Comparison of ENCODE assay signal across 23 cellular contexts in the genomic region with DNA sequence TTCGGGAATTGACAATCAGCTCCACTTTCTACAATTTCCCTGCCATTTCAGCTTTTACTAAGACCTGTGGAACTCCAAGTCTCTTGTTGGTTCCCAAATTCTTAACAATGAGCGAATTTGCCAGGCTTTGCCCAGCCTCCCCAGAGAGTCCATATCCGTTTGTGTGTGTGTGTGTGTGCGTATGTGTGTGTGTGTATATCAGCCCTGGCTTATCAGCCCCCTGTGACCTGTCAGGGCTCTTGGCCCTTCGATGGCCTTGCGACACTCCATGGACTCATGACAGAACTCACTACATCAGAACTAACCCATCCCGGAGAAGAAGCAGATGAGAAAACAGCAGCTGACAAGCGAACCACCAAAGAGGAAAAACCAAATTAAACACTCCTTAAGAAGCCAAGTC.
DNase-seq lines count a peak whose midpoint lies in the region; ATAC-seq and TF ChIP-seq lines count a peak whose summit lies in the region.
"Had no signal": no experiment of that assay in that cellular context is flagged by ENCODE, and none has a peak within 500 bp of the region (broad histone marks: within the 10 kb centered on the region; RNA-seq: fewer than 3 reads in every experiment).

No MANE protein-coding gene starts in this region.

- no peaks in the 10 kb centered on the region for H3K79me2 ChIP-seq in mesendoderm (ENCODE audit: control insufficient read depth, insufficient read depth, low read length)

- no peak overlapping the region for H2AK5ac ChIP-seq in mesendoderm (ENCODE audit: low read length)

- H3K79me1 ChIP-seq in mesendoderm (ENCODE audit: low read length) = no peaks in the 10 kb centered on the region

- no peak for DNase-seq in stimulated activated naive CD8-positive, alpha-beta T cell treated with anti-CD3 and anti-CD28 coated beads, Interleukin-15, amount 100 ng/mL, for 72 hours
- DNase-seq in mesendoderm = peak; percentile 21
- no peak for DNase-seq in HK-2 (ENCODE audit: unreplicated experiment)
- DNase-seq in ACHN = no peak
- no peak for DNase-seq in iPS-NIHi7 (ENCODE audit: extremely low spot score)
- DNase-seq: activated B cell treated with CpG ODN at 0.5 μM for 24 hours, Caco-2, cortex of kidney, foreskin fibroblast, GF-D8, NCI-H1694, SHP77 treated with DMSO at 0.1 percent for 48 hours, stomach, T1000, thyroid gland had no signal

- H3K27ac Mint-ChIP-seq in stimulated activated naive CD8-positive, alpha-beta T cell treated with anti-CD3 and anti-CD28 coated beads, Interleukin-15, Interleukin-2, amounts not matched to agents 100 ng/mL and 50 ng/mL, for 24 hours = peak overlapping the region; percentile 58
- H3K27ac Mint-ChIP-seq in stimulated activated naive CD8-positive, alpha-beta T cell treated with anti-CD3 and anti-CD28 coated beads, Interleukin-15, amount 100 ng/mL, for 72 hours = no peak overlapping the region
- H3K27ac Mint-ChIP-seq in brain = peak overlapping the region; percentile 16 to 72 (median 60)
- H3K27ac Mint-ChIP-seq: activated naive CD4-positive, alpha-beta T cell treated with anti-CD3 and anti-CD28 coated beads, Interleukin-2, amount 50 U/mL, for 72 hours; activated T-helper 1 cell treated with anti-CD3 and anti-CD28 coated beads, Interleukin-12 subunit alpha, Interleukin-12 subunit beta, Interleukin-2, Interleukin-4 antibody, amounts not matched to agents 30 ng/mL and 10 ng/mL and 1 ng/mL, durations not matched to agents 14 hours and 24 hours and 36 hours had no signal

- in situ Hi-C loops in ACHN (cut with HindIII; ENCODE audit: low pct_ligation_motif_present, low pct_unique_long_range_greater_than_20kb, low sequenced_read_pairs) = no loop called here

- H3K36me3 ChIP-seq in mesendoderm (ENCODE audit: control insufficient read depth, insufficient read depth, low read length) = no peaks in the 10 kb centered on the region
- H3K36me3 ChIP-seq: heart left ventricle, stomach, thyroid gland had no signal

- H3K4ac ChIP-seq in mesendoderm (ENCODE audit: low read depth, low read length) = no peak overlapping the region

- ATAC-seq in stimulated activated naive CD8-positive, alpha-beta T cell treated with anti-CD3 and anti-CD28 coated beads, Interleukin-15, amount 100 ng/mL, for 72 hours = no peak
- ATAC-seq in GM21576 (IDR thresholded peaks at IDR 0.05; ENCODE audit: unreplicated experiment) = no peak
- ATAC-seq: A549; activated naive CD4-positive, alpha-beta T cell treated with anti-CD3 and anti-CD28 coated beads, Interleukin-2, amount 50 U/mL, for 72 hours; esophagus mucosa had no signal

- H3K4me3 ChIP-seq in mesendoderm (ENCODE audit: low read length) = no peak overlapping the region
- H3K4me3 ChIP-seq: A549, heart left ventricle, stomach, thyroid gland had no signal

- H3K56ac ChIP-seq in mesendoderm (ENCODE audit: low read length) = no peak overlapping the region

- H3K27me3 ChIP-seq in mesendoderm (ENCODE audit: insufficient read depth, low read length, poor library complexity) = no peaks in the 10 kb centered on the region
- H3K27me3 ChIP-seq: heart left ventricle, stomach, thyroid gland had no signal

- H4K8ac ChIP-seq in mesendoderm (ENCODE audit: low read depth, low read length) = no peak overlapping the region

- H3K36me3 Mint-ChIP-seq in stimulated activated naive CD8-positive, alpha-beta T cell treated with anti-CD3 and anti-CD28 coated beads, Interleukin-15, Interleukin-2, amounts not matched to agents 100 ng/mL and 50 ng/mL, for 24 hours (ENCODE audit: low read depth) = no peaks in the 10 kb centered on the region
- H3K36me3 Mint-ChIP-seq in brain = no peaks in the 10 kb centered on the region

- TF ChIP-seq CTCF in brain (conservative IDR thresholded peaks at IDR 0.05) = no peak

- no peak overlapping the region for H4K5ac ChIP-seq in mesendoderm (ENCODE audit: low read length)

- no peak overlapping the region for H3K4me2 ChIP-seq in mesendoderm (ENCODE audit: low read length)
- H3K4me2 ChIP-seq: A549 had no signal

- no CpG with 5 or more reads among the region's 8 CpGs for whole genome bisulfite sequencing in mesendoderm (ENCODE audit: extremely low coverage, insufficient coverage, low lambda C conversion rate)

- peaks cover 46% of the 10 kb centered on the region for H3K4me1 Mint-ChIP-seq in stimulated activated naive CD8-positive, alpha-beta T cell treated with anti-CD3 and anti-CD28 coated beads, Interleukin-15, Interleukin-2, amounts not matched to agents 100 ng/mL and 50 ng/mL, for 24 hours (ENCODE audit: low read depth)
- peaks cover 32% of the 10 kb centered on the region for H3K4me1 Mint-ChIP-seq in stimulated activated naive CD8-positive, alpha-beta T cell treated with anti-CD3 and anti-CD28 coated beads, Interleukin-15, amount 100 ng/mL, for 72 hours
- H3K4me1 Mint-ChIP-seq in brain = peaks cover 53% of the 10 kb centered on the region

- no peak overlapping the region for H2BK120ac ChIP-seq in mesendoderm (ENCODE audit: low read depth, low read length)

- H3K18ac ChIP-seq in mesendoderm (ENCODE audit: low read length) = no peak overlapping the region

- H2BK15ac ChIP-seq in mesendoderm (replicated peaks; ENCODE audit: low read depth) = no peak overlapping the region

- H3K4me3 Mint-ChIP-seq in stimulated activated naive CD8-positive, alpha-beta T cell treated with anti-CD3 and anti-CD28 coated beads, Interleukin-15, Interleukin-2, amounts not matched to agents 100 ng/mL and 50 ng/mL, for 24 hours = no peak overlapping the region
- no peak overlapping the region for H3K4me3 Mint-ChIP-seq in stimulated activated naive CD8-positive, alpha-beta T cell treated with anti-CD3 and anti-CD28 coated beads, Interleukin-15, amount 100 ng/mL, for 72 hours
- H3K4me3 Mint-ChIP-seq in brain = peak overlapping the region in 3 of 5 experiments; percentile 18 to 30 (median 20)
- H3K4me3 Mint-ChIP-seq: activated B cell treated with CpG ODN at 0.5 μM for 24 hours; activated T-helper 1 cell treated with anti-CD3 and anti-CD28 coated beads, Interleukin-12 subunit alpha, Interleukin-12 subunit beta, Interleukin-2, Interleukin-4 antibody, amounts not matched to agents 30 ng/mL and 10 ng/mL and 1 ng/mL, durations not matched to agents 14 hours and 24 hours and 36 hours had no signal

- no peak overlapping the region for H3K27ac ChIP-seq in mesendoderm (ENCODE audit: low read depth, low read length)
- H3K27ac ChIP-seq: A549, stomach, thyroid gland had no signal

- no peak overlapping the region for H3K9ac ChIP-seq in mesendoderm (ENCODE audit: low read length)

- H2BK5ac ChIP-seq in mesendoderm (ENCODE audit: low read length) = no peak overlapping the region

- H3K4me1 ChIP-seq in mesendoderm (ENCODE audit: control insufficient read depth, low read depth, low read length) = peaks cover 12% of the 10 kb centered on the region

- no peaks in the 10 kb centered on the region for H3K27me3 Mint-ChIP-seq in stimulated activated naive CD8-positive, alpha-beta T cell treated with anti-CD3 and anti-CD28 coated beads, Interleukin-15, Interleukin-2, amounts not matched to agents 100 ng/mL and 50 ng/mL, for 24 hours
- peaks cover 10% of the 10 kb centered on the region for H3K27me3 Mint-ChIP-seq in stimulated activated naive CD8-positive, alpha-beta T cell treated with anti-CD3 and anti-CD28 coated beads, Interleukin-15, amount 100 ng/mL, for 72 hours
- peaks cover 30% of the 10 kb centered on the region for H3K27me3 Mint-ChIP-seq in brain
- H3K27me3 Mint-ChIP-seq: activated B cell treated with CpG ODN at 0.5 μM for 24 hours had no signal

- H3K9me3 Mint-ChIP-seq in stimulated activated naive CD8-positive, alpha-beta T cell treated with anti-CD3 and anti-CD28 coated beads, Interleukin-15, Interleukin-2, amounts not matched to agents 100 ng/mL and 50 ng/mL, for 24 hours = no peaks in the 10 kb centered on the region
- no peaks in the 10 kb centered on the region for H3K9me3 Mint-ChIP-seq in stimulated activated naive CD8-positive, alpha-beta T cell treated with anti-CD3 and anti-CD28 coated beads, Interleukin-15, amount 100 ng/mL, for 72 hours
- peaks cover 0 to 10% (median 0%) of the 10 kb centered on the region in 5 experiments for H3K9me3 Mint-ChIP-seq in brain
- H3K9me3 Mint-ChIP-seq: activated B cell treated with CpG ODN at 0.5 μM for 24 hours; activated T-helper 1 cell treated with anti-CD3 and anti-CD28 coated beads, Interleukin-12 subunit alpha, Interleukin-12 subunit beta, Interleukin-2, Interleukin-4 antibody, amounts not matched to agents 30 ng/mL and 10 ng/mL and 1 ng/mL, durations not matched to agents 14 hours and 24 hours and 36 hours had no signal

- no peak overlapping the region for H3K23ac ChIP-seq in mesendoderm (ENCODE audit: low read length)

Comparison
In these comparisons a context has a peak if more than half of its experiments do, and no peak if none do; other contexts are left out.
1. H3K27ac Mint-ChIP-seq: peak in stimulated activated naive CD8-positive, alpha-beta T cell treated with anti-CD3 and anti-CD28 coated beads, Interleukin-15, Interleukin-2, amounts not matched to agents 100 ng/mL and 50 ng/mL, for 24 hours (single experiment) and brain (5 of 5); none in stimulated activated naive CD8-positive, alpha-beta T cell treated with anti-CD3 and anti-CD28 coated beads, Interleukin-15, amount 100 ng/mL, for 72 hours (0 of 2).
2. H3K4me3 Mint-ChIP-seq: peak in brain (3 of 5); none in stimulated activated naive CD8-positive, alpha-beta T cell treated with anti-CD3 and anti-CD28 coated beads, Interleukin-15, Interleukin-2, amounts not matched to agents 100 ng/mL and 50 ng/mL, for 24 hours (single experiment) and stimulated activated naive CD8-positive, alpha-beta T cell treated with anti-CD3 and anti-CD28 coated beads, Interleukin-15, amount 100 ng/mL, for 72 hours (0 of 2).